ENCODE assay signal across 27 cellular contexts in the genomic region with DNA sequence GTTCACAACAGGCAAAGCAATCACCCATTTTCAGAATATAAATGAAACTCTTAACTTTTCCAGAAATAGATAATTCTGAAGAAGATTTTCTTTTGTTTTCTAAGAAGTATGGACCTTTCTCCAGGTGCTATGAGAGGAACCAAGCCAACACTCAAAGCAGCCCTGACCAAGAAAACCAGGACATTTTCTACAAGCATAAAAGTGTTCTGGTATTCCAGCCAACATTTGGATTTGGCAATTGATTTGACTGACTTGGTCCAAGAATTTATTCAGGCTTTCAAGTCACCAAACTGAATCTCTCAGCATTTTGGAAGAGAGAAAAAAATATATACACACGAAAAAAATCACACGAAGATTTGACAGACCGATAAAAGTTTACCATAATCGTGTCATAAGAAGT.
"Had no signal": no experiment of that assay in that cellular context is flagged by ENCODE, and none has a peak within 500 bp of the region (broad histone marks: within the 10 kb centered on the region; RNA-seq: fewer than 3 reads in every experiment).

No MANE protein-coding gene starts in this region.

- H3K27ac ChIP-seq: brain microvascular endothelial cell, epithelial cell of prostate, WERI-Rb-1 had no signal

- H3K9me3 ChIP-seq: esophagus squamous epithelium, gastroesophageal sphincter had no signal

- H3K36me3 ChIP-seq: brain microvascular endothelial cell, esophagus squamous epithelium, gastroesophageal sphincter, WERI-Rb-1 had no signal

- H3K4me3 ChIP-seq: esophagus squamous epithelium, gastroesophageal sphincter had no signal

- H3K27me3 ChIP-seq: brain microvascular endothelial cell, esophagus squamous epithelium, gastroesophageal sphincter had no signal

- DNase-seq: activated B cell treated with CpG ODN at 0.5 μM for 24 hours; activated CD4-positive, alpha-beta T cell treated with anti-CD3 and anti-CD28 coated beads for 48 hours; activated CD4-positive, alpha-beta T cell treated with anti-CD3 and anti-CD28 coated beads, Interleukin-2, amount 50 U/mL, for 1 hour; activated CD4-positive, alpha-beta T cell treated with anti-CD3 and anti-CD28 coated beads, Interleukin-2, amount 50 U/mL, for 48 hours; activated CD8-positive, alpha-beta memory T cell treated with anti-CD3 and anti-CD28 coated beads for 24 hours; activated CD8-positive, alpha-beta T cell treated with anti-CD3 and anti-CD28 coated beads for 36 hours; activated effector memory CD4-positive, alpha-beta T cell treated with Interleukin-2 at 50 U/mL for 16 hours; activated gamma-delta T cell treated with Interleukin-2 at 50 U/mL for 16 hours; activated naive CD4-positive, alpha-beta T cell treated with anti-CD3 and anti-CD28 coated beads, Interleukin-2, amount 50 U/mL, for 16 hours; activated naive CD4-positive, alpha-beta T cell treated with Interleukin-2 at 50 U/mL for 16 hours; activated T-cell treated with anti-CD3 and anti-CD28 coated beads, Interleukin-2, amount 50 U/mL, for 4 hours; amniotic stem cell; brain microvascular endothelial cell; central memory CD4-positive, alpha-beta T cell; cortex of kidney; dermis blood vessel endothelial cell; effector CD4-positive, alpha-beta T cell; effector memory CD8-positive, alpha-beta T cell; esophagus squamous epithelium; foreskin melanocyte; head of caudate nucleus; T-helper 1 cell; T-helper 17 cell; T1000; WERI-Rb-1 had no signal
